Comparison of ENCODE assay signal across 28 cellular contexts in genomic region chr3:32411442-32411841, GRCh38. TPM values are rescaled to one million over a fixed set of nuclear protein-coding genes. Genes with fewer than 3 reads are reported as not detected.
A peak's percentile ranks its signal among the peaks of the same experiment; 100 is the strongest.
DNase-seq lines count a peak whose midpoint lies in the region; ATAC-seq and TF ChIP-seq lines count a peak whose summit lies in the region.
"Had no signal": no experiment of that assay in that cellular context is flagged by ENCODE, and none has a peak within 500 bp of the region (broad histone marks: within the 10 kb centered on the region; RNA-seq: fewer than 3 reads in every experiment).

No MANE protein-coding gene starts in this region.

- TF ChIP-seq CTCF in HCT116 (IDR thresholded peaks at IDR 0.05 in 2 of 3, conservative IDR thresholded peaks at IDR 0.05 in 1 of 3; ENCODE audit: borderline replicate concordance in 1 of 3, insufficient read depth in 1 of 3, low read depth in 2 of 3, low read length in 2 of 3), result no peak
- TF ChIP-seq CTCF in thyroid gland (IDR thresholded peaks at IDR 0.05), result no peak
- no peak for TF ChIP-seq CTCF in gastrocnemius medialis (IDR thresholded peaks at IDR 0.05 in 4 of 5, conservative IDR thresholded peaks at IDR 0.05 in 1 of 5)

- no peak for ATAC-seq in activated naive CD8-positive, alpha-beta T cell treated with anti-CD3 and anti-CD28 coated beads, Interleukin-2, amount 10 ng/mL, durations not matched to agents 7 days and 5 days (ENCODE audit: low read depth)
- ATAC-seq in activated naive CD8-positive, alpha-beta T cell treated with anti-CD3 and anti-CD28 coated beads, Interleukin-2, amount 50 U/mL, for 24 hours, result no peak
- no peak for ATAC-seq in HCT116
- no peak for ATAC-seq in GM21528 (IDR thresholded peaks at IDR 0.05; ENCODE audit: low FRiP score, unreplicated experiment)
- no peak for ATAC-seq in gastrocnemius medialis
- ATAC-seq: activated CD8-positive, alpha-beta T cell treated with anti-CD3 and anti-CD28 coated beads for 36 hours; effector memory CD8-positive, alpha-beta T cell; heart right ventricle; left colon; psoas muscle; stimulated activated naive B cell treated with anti-CD40 and anti-IgM and Interleukin-4, amounts not matched to agents 10 μg/mL and 1 μg/mL and 100 μg/mL, for 72 hours had no signal

- H3K9me2 ChIP-seq in HCT116 (ENCODE audit: insufficient read depth), result no peaks in the 10 kb centered on the region

- no peak overlapping the region for H3K4me3 Mint-ChIP-seq in activated naive CD8-positive, alpha-beta T cell treated with anti-CD3 and anti-CD28 coated beads, Interleukin-2, amount 10 ng/mL, durations not matched to agents 7 days and 5 days
- H3K4me3 Mint-ChIP-seq in activated naive CD8-positive, alpha-beta T cell treated with anti-CD3 and anti-CD28 coated beads, Interleukin-2, amount 50 U/mL, for 24 hours, result no peak overlapping the region
- H3K4me3 Mint-ChIP-seq: activated CD8-positive, alpha-beta T cell treated with anti-CD3 and anti-CD28 coated beads for 36 hours; effector memory CD8-positive, alpha-beta T cell; stimulated activated naive B cell treated with anti-CD40 and anti-IgM and Interleukin-4, amounts not matched to agents 10 μg/mL and 1 μg/mL and 100 μg/mL, for 72 hours had no signal

- DNase-seq in activated naive CD8-positive, alpha-beta T cell treated with anti-CD3 and anti-CD28 coated beads, Interleukin-2, amount 10 ng/mL, durations not matched to agents 7 days and 5 days, result no peak
- no peak for DNase-seq in activated naive CD8-positive, alpha-beta T cell treated with anti-CD3 and anti-CD28 coated beads, Interleukin-2, amount 50 U/mL, for 24 hours
- DNase-seq in HCT116 (ENCODE audit: low read depth, low spot score) (no peak), ecto neural progenitor cell (ENCODE audit: low spot score) (peak; percentile 37), thyroid gland (no peak), gastrocnemius medialis (no peak)
- DNase-seq: activated CD4-positive, CD25-positive, alpha-beta regulatory T cell treated with anti-CD3 and anti-CD28 coated beads, Interleukin-2, amount 50 U/mL, for 72 hours; activated CD8-positive, alpha-beta T cell treated with anti-CD3 and anti-CD28 coated beads for 36 hours; activated gamma-delta T cell; activated T-cell treated with anti-CD3 and anti-CD28 coated beads, Interleukin-2, amount 50 U/mL, for 1 hour; BE2C; DMS79 treated with DMSO at 0.1 percent for 48 hours; effector memory CD8-positive, alpha-beta T cell; foreskin fibroblast; heart right ventricle; KG1; left colon; NCI-H1436; NCI-H2081 treated with DMSO at 0.1 percent for 48 hours; NCI-H345; NCI-H774; psoas muscle; stimulated activated CD4-positive, alpha-beta T cell treated with anti-CD3 and anti-CD28 coated beads, Interleukin-15, amount 100 ng/mL, for 24 hours; stimulated activated naive B cell treated with anti-CD40 and anti-IgM and Interleukin-4, amounts not matched to agents 10 μg/mL and 1 μg/mL and 100 μg/mL, for 72 hours; T-helper 1 cell; testis had no signal

- BruUV-seq in HCT116 (replicated peaks; lab: Mats Ljungman, UMichigan), result no TSS peak

- H2AFZ ChIP-seq in HCT116 (ENCODE audit: low read depth, low read length, poor library complexity, severe bottlenecking), result no peak overlapping the region

- no peaks in the 10 kb centered on the region for H3K27me3 Mint-ChIP-seq in activated naive CD8-positive, alpha-beta T cell treated with anti-CD3 and anti-CD28 coated beads, Interleukin-2, amount 10 ng/mL, durations not matched to agents 7 days and 5 days
- no peaks in the 10 kb centered on the region for H3K27me3 Mint-ChIP-seq in activated naive CD8-positive, alpha-beta T cell treated with anti-CD3 and anti-CD28 coated beads, Interleukin-2, amount 50 U/mL, for 24 hours
- H3K27me3 Mint-ChIP-seq: activated CD8-positive, alpha-beta T cell treated with anti-CD3 and anti-CD28 coated beads for 36 hours; effector memory CD8-positive, alpha-beta T cell; stimulated activated naive B cell treated with anti-CD40 and anti-IgM and Interleukin-4, amounts not matched to agents 10 μg/mL and 1 μg/mL and 100 μg/mL, for 72 hours had no signal

- H3K27ac ChIP-seq in HCT116 (ENCODE audit: low read depth, low read length) (no peak overlapping the region), thyroid gland (peak overlapping the region; percentile 69 to 83 (median 76)), gastrocnemius medialis (no peak overlapping the region)
- H3K27ac ChIP-seq: heart right ventricle, psoas muscle, RWPE1, testis had no signal

- intact Hi-C loops in HCT116 (cut with micrococcal nuclease), result no loop called here
- intact Hi-C loops in thyroid gland (cut with DNase I), result no loop called here
- intact Hi-C loops in gastrocnemius medialis (cut with DNase I; ENCODE audit: low total_unique reads), result no loop called here

- H3K36me3 Mint-ChIP-seq in activated naive CD8-positive, alpha-beta T cell treated with anti-CD3 and anti-CD28 coated beads, Interleukin-2, amount 10 ng/mL, durations not matched to agents 7 days and 5 days, result peaks cover 29% of the 10 kb centered on the region
- peaks cover 3% of the 10 kb centered on the region for H3K36me3 Mint-ChIP-seq in activated naive CD8-positive, alpha-beta T cell treated with anti-CD3 and anti-CD28 coated beads, Interleukin-2, amount 50 U/mL, for 24 hours (ENCODE audit: low read depth)

- H3K9me3 Mint-ChIP-seq in activated naive CD8-positive, alpha-beta T cell treated with anti-CD3 and anti-CD28 coated beads, Interleukin-2, amount 10 ng/mL, durations not matched to agents 7 days and 5 days, result no peaks in the 10 kb centered on the region
- H3K9me3 Mint-ChIP-seq in activated naive CD8-positive, alpha-beta T cell treated with anti-CD3 and anti-CD28 coated beads, Interleukin-2, amount 50 U/mL, for 24 hours, result no peaks in the 10 kb centered on the region
- H3K9me3 Mint-ChIP-seq: activated CD8-positive, alpha-beta T cell treated with anti-CD3 and anti-CD28 coated beads for 36 hours; effector memory CD8-positive, alpha-beta T cell; stimulated activated naive B cell treated with anti-CD40 and anti-IgM and Interleukin-4, amounts not matched to agents 10 μg/mL and 1 μg/mL and 100 μg/mL, for 72 hours had no signal

- peaks cover 44% of the 10 kb centered on the region for H3K4me1 Mint-ChIP-seq in activated naive CD8-positive, alpha-beta T cell treated with anti-CD3 and anti-CD28 coated beads, Interleukin-2, amount 10 ng/mL, durations not matched to agents 7 days and 5 days
- peaks cover 42% of the 10 kb centered on the region for H3K4me1 Mint-ChIP-seq in activated naive CD8-positive, alpha-beta T cell treated with anti-CD3 and anti-CD28 coated beads, Interleukin-2, amount 50 U/mL, for 24 hours

- POLR2A ChIA-PET in activated naive CD8-positive, alpha-beta T cell treated with anti-CD3 and anti-CD28 coated beads, Interleukin-2, amount 10 ng/mL, durations not matched to agents 7 days and 5 days (lab: Charles Lee), result interaction anchor here (1.1 to 1.6 kb wide), 3 partner anchors 9 to 48 kb away, joined by 3 to 5 read pairs (median 4); no protein-coding TSS in a partner anchor
- POLR2A ChIA-PET in HCT116 (lab: Charles Lee), result interaction anchor here (1.0 kb wide), 1 partner anchor 20 kb away, joined by 3 read pairs; the partner anchor contains the start of gene CMTM7

- H3K36me3 ChIP-seq in HCT116 (ENCODE audit: control insufficient read depth in 1 of 2, insufficient read depth in 2 of 2, low read length in 2 of 2) (no peaks in the 10 kb centered on the region), thyroid gland (no peaks in the 10 kb centered on the region), gastrocnemius medialis (no peaks in the 10 kb centered on the region)
- H3K36me3 ChIP-seq: BE2C, heart right ventricle had no signal

- no peaks in the 10 kb centered on the region for H3K27me3 ChIP-seq in HCT116 (ENCODE audit: insufficient read depth, low read length)
- H3K27me3 ChIP-seq in thyroid gland, result no peaks in the 10 kb centered on the region
- no peaks in the 10 kb centered on the region for H3K27me3 ChIP-seq in gastrocnemius medialis
- H3K27me3 ChIP-seq: BE2C, heart right ventricle, testis had no signal

- H3K79me2 ChIP-seq in HCT116 (ENCODE audit: insufficient read depth, low read length), result peaks cover 94% of the 10 kb centered on the region

- peak overlapping the region; percentile 30 for H3K27ac Mint-ChIP-seq in activated naive CD8-positive, alpha-beta T cell treated with anti-CD3 and anti-CD28 coated beads, Interleukin-2, amount 10 ng/mL, durations not matched to agents 7 days and 5 days
- H3K27ac Mint-ChIP-seq in activated naive CD8-positive, alpha-beta T cell treated with anti-CD3 and anti-CD28 coated beads, Interleukin-2, amount 50 U/mL, for 24 hours, result no peak overlapping the region
- H3K27ac Mint-ChIP-seq: stimulated activated naive B cell treated with anti-CD40 and anti-IgM and Interleukin-4, amounts not matched to agents 10 μg/mL and 1 μg/mL and 100 μg/mL, for 72 hours had no signal

- TF ChIP-seq POLR2A in HCT116 (IDR thresholded peaks at IDR 0.05; ENCODE audit: borderline replicate concordance, extremely low read depth, insufficient read depth, insufficient read length) (no peak), thyroid gland (IDR thresholded peaks at IDR 0.05) (no peak), gastrocnemius medialis (IDR thresholded peaks at IDR 0.05) (no peak)

- H3K4me2 ChIP-seq in HCT116 (ENCODE audit: low read length), result 0 out of 2 replicates have a peak overlapping the region, but pooled peaks have one; percentile 7

- no peaks in the 10 kb centered on the region for H4K20me1 ChIP-seq in HCT116 (ENCODE audit: insufficient read depth)

- peaks cover 13 to 69% of the 10 kb centered on the region in 2 experiments for H3K4me1 ChIP-seq in HCT116 (ENCODE audit: control insufficient read depth in 1 of 2, insufficient read depth in 2 of 2, low read length in 2 of 2)
- peaks cover 27 to 43% of the 10 kb centered on the region in 2 donors for H3K4me1 ChIP-seq in thyroid gland
- H3K4me1 ChIP-seq in gastrocnemius medialis, result no peaks in the 10 kb centered on the region
- H3K4me1 ChIP-seq: BE2C, psoas muscle had no signal

- H3K9ac ChIP-seq in HCT116 (ENCODE audit: low read length), result no peak overlapping the region

- WGBS in thyroid gland, 2 donors, result 95 to 96% methylated on average over 5 of the region's 5 CpGs

- no peak overlapping the region for H3K4me3 ChIP-seq in HCT116 (replicated peaks in 1 of 2; ENCODE audit: low read depth in 1 of 2, low read length in 2 of 2)
- no peak overlapping the region for H3K4me3 ChIP-seq in thyroid gland (replicated peaks in 1 of 3)
- no peak overlapping the region for H3K4me3 ChIP-seq in gastrocnemius medialis
- H3K4me3 ChIP-seq: heart right ventricle, psoas muscle, testis had no signal

- no peak for TF ChIP-seq RAD21 in HCT116 (IDR thresholded peaks at IDR 0.05; ENCODE audit: low read depth)

- RAD21 ChIA-PET in HCT116 (lab: Charles Lee; ENCODE audit: low non-redundant PET in 1 of 2, low total read pairs in 2 of 2, uncharacterized antibody in 2 of 2, unreplicated experiment in 2 of 2), result no interaction called here

- in situ Hi-C loops in gastrocnemius medialis (cut with MboI; ENCODE audit: low sequenced_read_pairs in 4 of 4), result no loop called here

- CTCF ChIA-PET in HCT116 (lab: Charles Lee), result interaction anchor here (1.2 kb wide), 1 partner anchor 37 kb away, joined by 4 read pairs; no protein-coding TSS in a partner anchor

- H3K9me3 ChIP-seq in HCT116 (ENCODE audit: control insufficient read depth in 1 of 2, insufficient read depth in 1 of 2, low read depth in 1 of 2, low read length in 2 of 2) (no peaks in the 10 kb centered on the region), thyroid gland (no peaks in the 10 kb centered on the region), gastrocnemius medialis (no peaks in the 10 kb centered on the region)
- H3K9me3 ChIP-seq: BE2C, heart right ventricle, psoas muscle, testis had no signal

RNA-seq across cellular contexts. Expression of gene CMTM7, which starts 19.8 kb away (rescaled TPM):
- 10 to 100 TPM; 45.3 to 49.0 TPM for total RNA-seq in activated naive CD8-positive, alpha-beta T cell treated with anti-CD3 and anti-CD28 coated beads, Interleukin-2, amount 10 ng/mL, durations not matched to agents 7 days and 5 days
- 62.6 TPM for total RNA-seq in HCT116 (2021; ENCODE audit: unreplicated experiment)
- polyA plus RNA-seq in HCT116 (2012), result 86.2 and 89.9 TPM in 2 replicates
- total RNA-seq in thyroid gland, result 10 to 100 TPM; 14.8 to 24.7 (median 22.0) TPM
- total RNA-seq in gastrocnemius medialis, result 1 to 10 TPM; 1.1 to 3.3 (median 1.7) TPM

Comparison
In these comparisons a context has a peak if more than half of its experiments do, and no peak if none do; other contexts are left out.
1. H3K27ac ChIP-seq: peak in thyroid gland (3 of 3); none in HCT116 (single experiment) and gastrocnemius medialis (0 of 4).